Comparison of ENCODE assay signal across 1 cellular context in the genomic region with DNA sequence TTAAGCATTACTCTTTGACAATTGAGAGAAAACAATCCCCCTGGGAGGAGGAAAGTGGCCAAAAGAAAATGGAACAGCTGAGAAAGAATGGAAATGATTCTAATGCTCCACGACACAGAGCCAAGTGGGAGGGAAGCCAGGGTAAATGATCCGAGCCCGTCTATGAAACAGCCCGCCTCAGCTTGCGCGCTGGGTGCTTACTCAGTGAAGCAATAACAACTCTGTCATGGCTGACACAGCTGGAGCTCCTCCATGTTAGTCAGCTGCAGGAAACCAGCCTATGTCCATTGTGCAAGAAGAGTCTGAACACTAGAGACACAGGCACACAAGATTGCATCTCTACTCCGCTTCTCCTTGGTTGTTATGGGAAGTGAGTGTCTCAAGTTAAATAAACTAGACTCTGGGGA.
TF ChIP-seq lines count a peak whose summit lies in the region.

No MANE protein-coding gene starts in this region.

TF ChIP-seq in GM23338, 12 proteins besides CTCF, POLR2A, EP300 and RAD21 (continued from another document):
- no peak for TF ChIP-seq ZNF462 (CRISPR knock-in tag; IDR thresholded peaks at IDR 0.05)
